8 cellular contexts compared by ENCODE assay signal in genomic region chr14:34322940-34323418, GRCh38.
DNase-seq lines count a peak whose midpoint lies in the region; ATAC-seq and TF ChIP-seq lines count a peak whose summit lies in the region.

No MANE protein-coding gene starts in this region.

- H3K9me3 ChIP-seq in mucosa of descending colon: no peaks in the 10 kb centered on the region

- no peak for ATAC-seq in activated CD4-positive, CD25-positive, alpha-beta regulatory T cell treated with anti-CD3 and anti-CD28 coated beads, Interleukin-2, amount 50 U/mL, for 24 hours
- ATAC-seq in HG03342 (IDR thresholded peaks at IDR 0.05; ENCODE audit: unreplicated experiment) (peak; percentile 73), mucosa of descending colon (peak; percentile 73)

- H3K4me3 ChIP-seq in mucosa of descending colon: no peak overlapping the region

- TF ChIP-seq CTCF in mucosa of descending colon (IDR thresholded peaks at IDR 0.05): peak; percentile 29

- no peaks in the 10 kb centered on the region for H3K36me3 ChIP-seq in mucosa of descending colon (ENCODE audit: low read depth)

- peak; percentile 25 to 57 (median 46) for DNase-seq in activated CD4-positive, CD25-positive, alpha-beta regulatory T cell (lab: John Stamatoyannopoulos, UW)
- DNase-seq in NCI-H524 treated with DMSO at 0.1 percent for 48 hours (lab: John Stamatoyannopoulos, UW) (peak; percentile 53), mucosa of descending colon (peak; percentile 18 to 80 (median 58))
- peak; percentile 75 to 81 for DNase-seq in activated CD4-positive, alpha-beta T cell treated with anti-CD3 and anti-CD28 coated beads, Interleukin-2, amount 50 U/mL, for 48 hours
- DNase-seq in effector CD8-positive, alpha-beta T cell (lab: John Stamatoyannopoulos, UW): peak; percentile 56
- DNase-seq in stimulated activated CD8-positive, alpha-beta memory T cell treated with anti-CD3 and anti-CD28 coated beads, Interleukin-7, amount 100 ng/mL, for 1 hour (ENCODE audit: low read depth in 2 of 2): peak; percentile 26 to 55

- intact Hi-C loops in mucosa of descending colon (cut with DNase I, micrococcal nuclease): no loop called here

- H3K4me1 ChIP-seq in mucosa of descending colon (ENCODE audit: low read depth): no peaks in the 10 kb centered on the region

Comparison
In these comparisons a context has a peak if more than half of its experiments do, and no peak if none do; other contexts are left out.
1. ATAC-seq: peak in HG03342 (single experiment) and mucosa of descending colon (single experiment); none in activated CD4-positive, CD25-positive, alpha-beta regulatory T cell treated with anti-CD3 and anti-CD28 coated beads, Interleukin-2, amount 50 U/mL, for 24 hours (0 of 2).
2. Peak in every context shown above with its lines, with median percentiles within 50 percentile points of each other: DNase-seq.